8 cellular contexts compared by ENCODE assay signal in the genomic region with DNA sequence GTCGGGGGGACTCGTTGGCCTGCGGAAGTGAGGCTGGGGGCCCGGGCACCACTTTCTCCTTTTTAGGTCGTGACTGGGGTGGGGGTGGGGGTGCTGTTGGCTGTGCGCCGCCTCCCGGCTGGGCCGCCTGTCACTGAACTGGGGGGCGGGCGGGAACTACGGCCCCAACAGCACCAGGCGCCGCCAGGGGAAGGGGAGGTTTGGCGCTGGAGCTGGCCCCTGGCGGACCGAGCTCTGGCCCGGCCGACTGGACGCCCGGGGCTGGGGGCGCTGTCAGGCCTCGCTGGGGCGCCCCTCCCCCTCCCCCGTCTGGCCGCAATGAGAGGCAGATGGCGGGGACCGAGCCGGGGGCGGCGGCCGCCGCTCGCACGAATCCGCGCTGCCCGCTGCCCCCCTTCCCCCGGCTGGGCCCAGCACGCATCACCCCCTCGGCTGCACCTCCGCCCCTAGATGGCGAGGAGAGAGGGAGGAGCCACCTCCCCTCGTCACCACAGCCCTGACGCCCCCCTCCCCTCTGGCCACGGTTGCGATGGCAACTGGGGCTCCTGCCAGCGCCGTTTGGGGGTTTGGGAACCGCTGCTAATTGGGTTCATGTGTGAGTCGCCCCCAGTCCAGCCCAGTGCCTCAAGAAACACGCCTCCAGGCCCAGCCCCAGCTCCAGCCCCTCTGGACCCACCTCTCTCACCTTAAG. TPM values are rescaled to one million over a fixed set of nuclear protein-coding genes. Genes with fewer than 3 reads are reported as not detected.
DNase-seq lines count a peak whose midpoint lies in the region; ATAC-seq and TF ChIP-seq lines count a peak whose summit lies in the region.

No MANE protein-coding gene starts in this region.

- peak in 1 of 2 donors; percentile 20 for TF ChIP-seq POLR2A in adrenal gland (IDR thresholded peaks at IDR 0.05)

- intact Hi-C loops in adrenal gland (cut with DNase I) = loop anchor here (5.0 kb wide), 2 partner anchors 49 to 64 kb away; no protein-coding TSS in a partner anchor
- intact Hi-C loops in left cardiac atrium (cut with DNase I) = loop anchor here (2.0 to 5.0 kb wide), 3 partner anchors 34 to 64 kb away; no protein-coding TSS in a partner anchor
- intact Hi-C loops in psoas muscle (cut with DNase I) = no loop called here

- TF ChIP-seq CTCF in adrenal gland (IDR thresholded peaks at IDR 0.05) (peak in 1 of 6 experiments; percentile 7), psoas muscle (IDR thresholded peaks at IDR 0.05) (no peak)

- WGBS in adrenal gland, 4 donors = 2 to 40% (median 5%) methylated on average over 1 to 46 of the region's 52 CpGs; no CpG with 5 or more reads in 1 of the 4 donors
- WGBS in psoas muscle, 3 donors = 5 to 8% (median 5%) methylated on average over 18 to 52 of the region's 52 CpGs

- H3K36me3 ChIP-seq in ES-I3 (ENCODE audit: insufficient read depth, low read length) (no peaks in the 10 kb centered on the region; the same call in 1 of the 2 replicates), adrenal gland (replicated peaks in 1 of 2) (no peaks in the 10 kb centered on the region), psoas muscle (ENCODE audit: insufficient read depth in 1 of 2, low read depth in 1 of 2) (no peaks in the 10 kb centered on the region)

- DNase-seq in NCI-H1436 (lab: John Stamatoyannopoulos, UW) (peak; percentile 76), adrenal gland (peak; percentile 55 to 75 (median 57)), left cardiac atrium (peak; percentile 61), psoas muscle (peak; percentile 65 to 70), NK-92 (lab: John Stamatoyannopoulos, UW; ENCODE audit: unreplicated experiment) (no peak)

- H3K27me3 ChIP-seq in adrenal gland (no peaks in the 10 kb centered on the region), psoas muscle (ENCODE audit: insufficient read depth in 3 of 3, low read length in 2 of 3) (peaks cover 0 to 45% (median 12%) of the 10 kb centered on the region in 3 donors)

- peak overlapping the region; percentile 53 to 97 (median 84) for H3K27ac ChIP-seq in adrenal gland
- H3K27ac ChIP-seq in psoas muscle = peak overlapping the region; percentile 55

- H3K9me3 ChIP-seq in ES-I3 (ENCODE audit: control insufficient read depth, insufficient read depth, low read length) (no peaks in the 10 kb centered on the region), adrenal gland (replicated peaks in 1 of 3) (no peaks in the 10 kb centered on the region), psoas muscle (no peaks in the 10 kb centered on the region)

- H3K4me1 ChIP-seq in ES-I3 (ENCODE audit: insufficient read depth, low read length) = no peaks in the 10 kb centered on the region
- H3K4me1 ChIP-seq in adrenal gland (replicated peaks in 1 of 2) = peaks cover 11 to 27% of the 10 kb centered on the region in 2 donors
- H3K4me1 ChIP-seq in psoas muscle = peaks cover 12% of the 10 kb centered on the region

- ATAC-seq in left cardiac atrium (peak; percentile 4 to 21), psoas muscle (no peak), GM21515 (IDR thresholded peaks at IDR 0.05; ENCODE audit: unreplicated experiment) (no peak), GM18867 (IDR thresholded peaks at IDR 0.05; ENCODE audit: unreplicated experiment) (no peak)

- H3K9ac ChIP-seq in ES-I3 (ENCODE audit: low read depth, low read length) = peak overlapping the region; percentile 92

- H3K4me3 ChIP-seq in adrenal gland (peak overlapping the region in 2 of 4 donors; percentile 59 to 83), psoas muscle (peak overlapping the region; percentile 64)

RNA-seq across cellular contexts. Expression of a gene that starts 0.7 kb away (rescaled TPM):
- 100 to 1,000 TPM in 2 of 8 donors, 10 to 100 TPM in 6; 17.0 to 164 (median 59.8) TPM for total RNA-seq in adrenal gland
- polyA plus RNA-seq in adrenal gland = 100 to 1,000 TPM in 2 of 3 donors, 10 to 100 TPM in 1; 11.8 to 505 (median 390) TPM
- 10 to 100 TPM; 23.9 to 30.9 TPM for total RNA-seq in left cardiac atrium
- 10 to 100 TPM in 2 of 4 donors, 1 to 10 TPM in 2; 2.7 to 12.0 (median 7.8) TPM for total RNA-seq in psoas muscle
- 1 to 10 TPM; 5.5 to 7.9 (median 7.3) TPM for polyA plus RNA-seq in psoas muscle

RNA-seq across cellular contexts. Expression of a gene that starts 28.9 kb away (rescaled TPM):
- 10 to 100 TPM in 1 of 8 donors, 1 to 10 TPM in 6, under 1 TPM in 1; 0.78 to 10.4 (median 3.8) TPM for total RNA-seq in adrenal gland
- 1 to 10 TPM; 1.5 to 8.0 (median 4.6) TPM for polyA plus RNA-seq in adrenal gland
- total RNA-seq in left cardiac atrium = 1 to 10 TPM; 6.5 to 6.7 TPM
- total RNA-seq in psoas muscle = 1 to 10 TPM; 1.1 to 1.9 (median 1.4) TPM
- 1 to 10 TPM in 1 of 3 donors, under 1 TPM in 2; 0.94 to 1.7 (median 0.97) TPM for polyA plus RNA-seq in psoas muscle

RNA-seq across cellular contexts. Expression of a gene that starts 30.1 kb away (rescaled TPM):
- total RNA-seq in adrenal gland (10 to 100 TPM in 1 of 8 donors, 1 to 10 TPM in 7; 6.0 to 11.0 (median 7.0) TPM), left cardiac atrium (10 to 100 TPM in 1 of 2 donors, 1 to 10 TPM in 1; 6.5 to 12.0 TPM), psoas muscle (1 to 10 TPM; 2.1 to 8.0 (median 2.4) TPM)
- polyA plus RNA-seq in adrenal gland (1 to 10 TPM; 2.2 to 6.1 (median 3.4) TPM), psoas muscle (1 to 10 TPM; 1.1 to 1.5 (median 1.2) TPM)

RNA-seq across cellular contexts. Expression of a gene that starts 33.8 kb away (rescaled TPM):
- 10 to 100 TPM in 5 of 8 donors, 1 to 10 TPM in 3; 3.9 to 34.0 (median 13.1) TPM for total RNA-seq in adrenal gland
- 10 to 100 TPM in 2 of 3 donors, 1 to 10 TPM in 1; 4.5 to 70.1 (median 45.8) TPM for polyA plus RNA-seq in adrenal gland
- total RNA-seq in left cardiac atrium = 10 to 100 TPM; 19.2 to 43.9 TPM
- total RNA-seq in psoas muscle = 10 to 100 TPM in 3 of 4 donors, 1 to 10 TPM in 1; 8.6 to 13.9 (median 11.2) TPM
- 10 to 100 TPM in 1 of 3 donors, 1 to 10 TPM in 2; 7.0 to 10.8 (median 7.7) TPM for polyA plus RNA-seq in psoas muscle

RNA-seq across cellular contexts. Expression of a gene that starts 57.4 kb away (rescaled TPM):
- 10 to 100 TPM in 4 of 8 donors, 1 to 10 TPM in 4; 1.4 to 21.0 (median 10.9) TPM for total RNA-seq in adrenal gland
- polyA plus RNA-seq in adrenal gland = 10 to 100 TPM in 2 of 3 donors, 1 to 10 TPM in 1; 9.4 to 30.2 (median 17.5) TPM
- 1 to 10 TPM; 2.8 to 3.2 TPM for total RNA-seq in left cardiac atrium
- 1 to 10 TPM; 1.1 to 2.1 (median 2.0) TPM for total RNA-seq in psoas muscle
- polyA plus RNA-seq in psoas muscle = 1 to 10 TPM in 1 of 3 donors, under 1 TPM in 2; 0.35 to 2.0 (median 0.65) TPM

Comparison
In these comparisons a context has a peak if more than half of its experiments do, and no peak if none do; other contexts are left out.
1. ATAC-seq: peak in left cardiac atrium (2 of 2); none in psoas muscle (0 of 4), GM21515 (single experiment) and GM18867 (single experiment).
2. intact Hi-C loops: an anchor here in adrenal gland (5.0 kb wide) and left cardiac atrium (2.0 to 5.0 kb wide); none called in psoas muscle.